ENCODE assay signal across 13 cellular contexts in genomic region chr6:11276911-11277274, GRCh38. TPM values are rescaled to one million over a fixed set of nuclear protein-coding genes. Genes with fewer than 3 reads are reported as not detected.
DNase-seq lines count a peak whose midpoint lies in the region; ATAC-seq and TF ChIP-seq lines count a peak whose summit lies in the region.
"Had no signal": no experiment of that assay in that cellular context is flagged by ENCODE, and none has a peak within 500 bp of the region (broad histone marks: within the 10 kb centered on the region; RNA-seq: fewer than 3 reads in every experiment).

No MANE protein-coding gene starts in this region.

- POLR2A ChIA-PET in naive thymus-derived CD8-positive, alpha-beta T cell (lab: Charles Lee), result no interaction called here

- peak overlapping the region in 2 of 3 donors; percentile 84 to 92 for H3K27ac Mint-ChIP-seq in CD4-positive, CD25-positive, alpha-beta regulatory T cell
- peak overlapping the region in 6 of 10 donors; percentile 0 to 83 (median 70) for H3K27ac Mint-ChIP-seq in naive thymus-derived CD8-positive, alpha-beta T cell
- H3K27ac Mint-ChIP-seq: mesothelial cell of epicardium had no signal

- in situ Hi-C loops in ACHN (cut with HindIII; ENCODE audit: low pct_ligation_motif_present, low pct_unique_long_range_greater_than_20kb, low sequenced_read_pairs), result no loop called here

- H3K36me3 Mint-ChIP-seq in CD4-positive, CD25-positive, alpha-beta regulatory T cell, result peaks cover 31% of the 10 kb centered on the region
- peaks cover 5 to 33% (median 29%) of the 10 kb centered on the region in 3 donors for H3K36me3 Mint-ChIP-seq in naive thymus-derived CD8-positive, alpha-beta T cell
- H3K36me3 Mint-ChIP-seq: mesothelial cell of epicardium had no signal

- no peak for TF ChIP-seq CTCF in ascending aorta (IDR thresholded peaks at IDR 0.05)

- H3K27me3 Mint-ChIP-seq in CD4-positive, CD25-positive, alpha-beta regulatory T cell, result no peaks in the 10 kb centered on the region
- no peaks in the 10 kb centered on the region for H3K27me3 Mint-ChIP-seq in naive thymus-derived CD8-positive, alpha-beta T cell

- peaks cover 0 to 2% (median 0%) of the 10 kb centered on the region in 7 donors for H3K9me3 Mint-ChIP-seq in CD4-positive, CD25-positive, alpha-beta regulatory T cell
- no peaks in the 10 kb centered on the region for H3K9me3 Mint-ChIP-seq in naive thymus-derived CD8-positive, alpha-beta T cell
- H3K9me3 Mint-ChIP-seq: mesothelial cell of epicardium had no signal

- H3K36me3 ChIP-seq in CD4-positive, CD25-positive, alpha-beta regulatory T cell (ENCODE audit: control insufficient read depth, insufficient read depth, low read length), result no peaks in the 10 kb centered on the region
- H3K36me3 ChIP-seq in HUES6 (ENCODE audit: control insufficient read depth, insufficient read depth, low read length), result no peaks in the 10 kb centered on the region
- no peaks in the 10 kb centered on the region for H3K36me3 ChIP-seq in ascending aorta
- no peaks in the 10 kb centered on the region for H3K36me3 ChIP-seq in MG63
- H3K36me3 ChIP-seq: heart right ventricle had no signal

- intact Hi-C loops in ascending aorta (cut with DNase I), result loop anchor here (5.0 kb wide), 2 partner anchors 40 to 45 kb away; partner anchors contain the start of gene NEDD9

- no peak overlapping the region for H3K9ac ChIP-seq in HUES6 (ENCODE audit: low read length)

- H3K4me3 Mint-ChIP-seq in CD4-positive, CD25-positive, alpha-beta regulatory T cell, result peak overlapping the region in 2 of 4 donors; percentile 5 to 15
- H3K4me3 Mint-ChIP-seq in naive thymus-derived CD8-positive, alpha-beta T cell, result no peak overlapping the region
- H3K4me3 Mint-ChIP-seq: mesothelial cell of epicardium had no signal

- peak overlapping the region; percentile 45 for H3K27ac ChIP-seq in CD4-positive, CD25-positive, alpha-beta regulatory T cell (ENCODE audit: insufficient read depth, low read length, poor library complexity, severe bottlenecking)
- no peak overlapping the region for H3K27ac ChIP-seq in HUES6 (ENCODE audit: low read depth, low read length)
- peak overlapping the region; percentile 63 to 67 for H3K27ac ChIP-seq in ascending aorta

- no peaks in the 10 kb centered on the region for H3K9me3 ChIP-seq in CD4-positive, CD25-positive, alpha-beta regulatory T cell (ENCODE audit: control insufficient read depth in 2 of 2, low read length in 2 of 2)
- H3K9me3 ChIP-seq in HUES6 (ENCODE audit: control insufficient read depth, insufficient read depth, low read depth, low read length) (no peaks in the 10 kb centered on the region), ascending aorta (no peaks in the 10 kb centered on the region), MG63 (no peaks in the 10 kb centered on the region)
- H3K9me3 ChIP-seq: heart right ventricle had no signal

- peaks cover 26 to 56% (median 52%) of the 10 kb centered on the region in 4 donors for H3K4me1 Mint-ChIP-seq in CD4-positive, CD25-positive, alpha-beta regulatory T cell
- peaks cover 26 to 45% (median 36%) of the 10 kb centered on the region in 4 donors for H3K4me1 Mint-ChIP-seq in naive thymus-derived CD8-positive, alpha-beta T cell

- no peak for ATAC-seq in CD4-positive, CD25-positive, alpha-beta regulatory T cell (ENCODE audit: low read depth in 2 of 2)
- ATAC-seq in naive thymus-derived CD8-positive, alpha-beta T cell, result no peak

- H3K4me1 ChIP-seq in CD4-positive, CD25-positive, alpha-beta regulatory T cell (ENCODE audit: control insufficient read depth, insufficient read depth, low read length, poor library complexity, severe bottlenecking), result peaks cover 40% of the 10 kb centered on the region
- H3K4me1 ChIP-seq in HUES6 (ENCODE audit: control insufficient read depth, insufficient read depth, low read length) (peaks cover 19% of the 10 kb centered on the region), ascending aorta (peaks cover 3 to 17% of the 10 kb centered on the region in 2 donors)

- DNase-seq in CD4-positive, CD25-positive, alpha-beta regulatory T cell, result no peak
- DNase-seq in ascending aorta (ENCODE audit: low spot score in 2 of 2) (no peak), NCI-H187 (lab: John Stamatoyannopoulos, UW) (no peak), ACHN (no peak), pons (ENCODE audit: low spot score) (no peak), MG63 (no peak)
- no peak for DNase-seq in naive thymus-derived CD8-positive, alpha-beta T cell
- DNase-seq: activated effector memory CD4-positive, alpha-beta T cell treated with Interleukin-2 at 50 U/mL for 16 hours; heart right ventricle; NCI-H1417; NK-92 treated with Interleukin-12 subunit alpha and Interleukin-12 subunit beta, amount 100 ng/mL, for 24 hours had no signal

- H3K27me3 ChIP-seq in CD4-positive, CD25-positive, alpha-beta regulatory T cell (ENCODE audit: control insufficient read depth, insufficient read depth, low read length), result no peaks in the 10 kb centered on the region
- H3K27me3 ChIP-seq in HUES6 (ENCODE audit: control insufficient read depth, insufficient read depth, low read length) (no peaks in the 10 kb centered on the region), ascending aorta (no peaks in the 10 kb centered on the region), MG63 (no peaks in the 10 kb centered on the region)
- H3K27me3 ChIP-seq: heart right ventricle had no signal

- peak overlapping the region; percentile 51 for H3K4me3 ChIP-seq in CD4-positive, CD25-positive, alpha-beta regulatory T cell (ENCODE audit: low read depth, low read length)
- H3K4me3 ChIP-seq in HUES6 (ENCODE audit: low read depth, low read length) (peak overlapping the region; percentile 1; the same call in 1 of the 2 replicates), ascending aorta (no peak overlapping the region), MG63 (no peak overlapping the region)
- H3K4me3 ChIP-seq: heart right ventricle had no signal

RNA-seq across cellular contexts. Expression of gene NEDD9, which starts 44.4 kb away (rescaled TPM):
- 104 TPM for total RNA-seq in CD4-positive, CD25-positive, alpha-beta regulatory T cell
- 10 to 100 TPM; 18.1 to 21.5 (median 19.9) TPM for polyA plus RNA-seq in CD4-positive, CD25-positive, alpha-beta regulatory T cell
- 150 TPM for total RNA-seq in ascending aorta
- 10 to 100 TPM; 32.4 to 34.7 TPM for total RNA-seq in naive thymus-derived CD8-positive, alpha-beta T cell
- 10 to 100 TPM; 14.7 to 20.2 (median 17.3) TPM for polyA plus RNA-seq in naive thymus-derived CD8-positive, alpha-beta T cell
- total RNA-seq in MG63 (2014; rRNA removed; shearing (Covaris generic); ENCODE audit: low replicate concordance), result 8.9 and 9.3 TPM in 2 replicates

Comparison
In these comparisons a context has a peak if more than half of its experiments do, and no peak if none do; other contexts are left out.
1. H3K4me3 ChIP-seq: peak in CD4-positive, CD25-positive, alpha-beta regulatory T cell (single experiment) and HUES6 (single experiment); none in ascending aorta (0 of 2) and MG63 (single experiment).